13 cellular contexts compared by ENCODE assay signal in the genomic region with DNA sequence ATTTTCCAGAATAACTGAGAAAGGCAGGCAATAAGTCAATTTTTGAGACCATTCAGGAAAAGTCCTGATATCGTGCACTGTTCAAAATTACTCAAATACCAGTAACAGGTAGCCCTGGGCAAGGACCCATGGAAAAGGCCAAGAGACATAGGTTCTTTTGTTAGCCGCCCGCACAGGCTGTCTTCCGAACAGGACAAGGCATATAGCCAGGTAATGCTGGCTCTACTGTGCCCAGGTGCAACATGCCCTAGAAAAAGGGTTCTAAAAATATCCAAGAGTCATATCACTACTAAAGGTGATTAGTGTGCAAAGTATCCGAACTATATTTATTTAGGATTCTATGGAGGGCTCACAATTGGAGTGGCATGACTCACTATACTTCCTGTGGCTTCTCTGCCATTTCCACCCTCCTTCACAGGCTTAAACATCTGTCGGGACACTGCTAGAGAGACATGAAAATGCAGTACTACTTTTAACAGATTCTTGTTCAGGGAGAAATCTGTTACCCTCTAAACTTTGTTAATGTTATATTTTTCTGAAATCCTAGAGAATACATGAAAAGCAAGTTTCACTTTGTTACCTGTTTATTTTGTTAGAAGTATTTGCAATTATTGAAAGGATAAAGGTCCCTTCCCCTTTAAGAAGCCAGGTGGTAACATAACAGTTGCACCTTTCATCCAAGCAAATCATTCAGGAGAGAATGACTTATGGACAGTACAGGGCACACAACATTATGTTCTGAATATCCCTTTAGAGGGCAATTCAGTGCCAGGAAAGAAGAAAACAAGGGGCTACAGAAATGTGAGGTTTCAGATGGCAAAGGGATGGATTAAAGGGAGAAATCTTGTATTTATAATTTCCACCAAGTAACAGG.
DNase-seq lines count a peak whose midpoint lies in the region; ATAC-seq, FAIRE-seq and TF ChIP-seq lines count a peak whose summit lies in the region.
"Had no signal": no experiment of that assay in that cellular context is flagged by ENCODE, and none has a peak within 500 bp of the region (broad histone marks: within the 10 kb centered on the region; RNA-seq: fewer than 3 reads in every experiment).

No MANE protein-coding gene starts in this region.

- H3K4me1 Mint-ChIP-seq in Calu3 (ENCODE audit: low read depth, unreplicated experiment): no peaks in the 10 kb centered on the region
- H3K4me1 Mint-ChIP-seq: brain had no signal

- intact Hi-C loops in Calu3 (cut with micrococcal nuclease; ENCODE audit: unreplicated experiment): no loop called here

- peak; percentile 73 for DNase-seq in Daoy (ENCODE audit: low read depth)
- DNase-seq in NCI-H2081 (lab: John Stamatoyannopoulos, UW): peak; percentile 41 to 79
- DNase-seq in keratinocyte (ENCODE audit: low read depth, low spot score): peak; percentile 53
- DNase-seq in AG08396 (ENCODE audit: low spot score): no peak
- no peak for DNase-seq in Calu3
- DNase-seq in central memory CD4-positive, alpha-beta T cell: no peak
- DNase-seq: activated T-cell treated with anti-CD3 and anti-CD28 coated beads, Interleukin-2, amount 50 U/mL, for 72 hours; NCI-H526 had no signal

- dilution Hi-C loops in keratinocyte (cut with MboI; ENCODE audit: extremely low pct_ligation_motif_present, low sequenced_read_pairs): no loop called here

- H3K27ac ChIP-seq in keratinocyte (ENCODE audit: control insufficient read depth, insufficient read depth, low read length): peak overlapping the region; percentile 67
- H3K27ac ChIP-seq: esophagus muscularis mucosa, prostate gland had no signal

- no peaks in the 10 kb centered on the region for H3K36me3 ChIP-seq in keratinocyte (ENCODE audit: control insufficient read depth in 2 of 2, extremely low read depth in 1 of 2, insufficient read depth in 2 of 2, low read length in 2 of 2)
- H3K36me3 ChIP-seq: esophagus muscularis mucosa, prostate gland had no signal

- H3K27me3 ChIP-seq in keratinocyte (ENCODE audit: control insufficient read depth, extremely low read depth, insufficient read depth, low read length): no peaks in the 10 kb centered on the region
- H3K27me3 ChIP-seq: esophagus muscularis mucosa had no signal

- H3K9me1 ChIP-seq in keratinocyte (ENCODE audit: control insufficient read depth, extremely low read depth, insufficient read depth, low read length): no peaks in the 10 kb centered on the region

- no peak overlapping the region for H3K27ac Mint-ChIP-seq in Calu3 (ENCODE audit: unreplicated experiment)
- H3K27ac Mint-ChIP-seq: activated T-cell treated with anti-CD3 and anti-CD28 coated beads, Interleukin-2, amount 50 U/mL, for 72 hours; brain had no signal

- no peak overlapping the region for H3K4me3 Mint-ChIP-seq in Calu3 (ENCODE audit: low read depth, unreplicated experiment)
- H3K4me3 Mint-ChIP-seq: activated T-cell treated with anti-CD3 and anti-CD28 coated beads, Interleukin-2, amount 50 U/mL, for 72 hours; brain had no signal

- ATAC-seq in SK-N-SH treated with all-trans-retinoic acid at 6 μM for 48 hours (peak; percentile 57), GM19452 (IDR thresholded peaks at IDR 0.05; ENCODE audit: unreplicated experiment) (no peak)
- ATAC-seq: activated T-cell treated with anti-CD3 and anti-CD28 coated beads, Interleukin-2, amount 50 U/mL, for 72 hours had no signal

- peaks cover 3% of the 10 kb centered on the region for H3K9me3 Mint-ChIP-seq in Calu3 (ENCODE audit: low read depth, unreplicated experiment)

- no peaks in the 10 kb centered on the region for H3K36me3 Mint-ChIP-seq in Calu3 (ENCODE audit: insufficient read depth, unreplicated experiment)
- H3K36me3 Mint-ChIP-seq: brain had no signal

- CTCF ChIA-PET in Calu3 (lab: Charles Lee): no interaction called here

- no peaks in the 10 kb centered on the region for H4K20me1 ChIP-seq in keratinocyte (ENCODE audit: control insufficient read depth, extremely low read depth, insufficient read depth, low read length)

- peak overlapping the region; percentile 43 for H3K9ac ChIP-seq in keratinocyte (ENCODE audit: control insufficient read depth, extremely low read depth, insufficient read depth, low read length)

- no peak for TF ChIP-seq CTCF in keratinocyte (optimal IDR thresholded peaks at IDR 0.05 in 1 of 3, IDR thresholded peaks at IDR 0.05 in 1 of 3, conservative IDR thresholded peaks at IDR 0.05 in 1 of 3; ENCODE audit: extremely low read depth in 1 of 3, insufficient read depth in 2 of 3, low read length in 3 of 3)
- no peak for TF ChIP-seq CTCF in Calu3 (IDR thresholded peaks at IDR 0.05; ENCODE audit: unreplicated experiment)

- peaks cover 37% of the 10 kb centered on the region for H3K4me1 ChIP-seq in keratinocyte (ENCODE audit: control insufficient read depth, extremely low read depth, insufficient read depth, low read length)
- H3K4me1 ChIP-seq: prostate gland had no signal

- peak; percentile 99 for FAIRE-seq in keratinocyte (lab: Jason Lieb, UNC)

- H3K9me3 ChIP-seq in keratinocyte (ENCODE audit: control insufficient read depth, low read depth, low read length): no peaks in the 10 kb centered on the region
- H3K9me3 ChIP-seq: esophagus muscularis mucosa, prostate gland had no signal

- H2AFZ ChIP-seq in keratinocyte (ENCODE audit: control insufficient read depth, low read length): peak overlapping the region; percentile 36

- H3K27me3 Mint-ChIP-seq in Calu3 (ENCODE audit: unreplicated experiment): no peaks in the 10 kb centered on the region

- BruUV-seq in Calu3 (replicated peaks; lab: Mats Ljungman, UMichigan): no TSS peak

- peak overlapping the region; percentile 74 for H3K4me2 ChIP-seq in keratinocyte (ENCODE audit: control insufficient read depth, extremely low read depth, insufficient read depth, low read depth, low read length)

- no peaks in the 10 kb centered on the region for H3K79me2 ChIP-seq in keratinocyte (ENCODE audit: control insufficient read depth, insufficient read depth, low read length)

- peak overlapping the region in 2 of 3 experiments; percentile 35 to 52 for H3K4me3 ChIP-seq in keratinocyte (ENCODE audit: control insufficient read depth in 2 of 3, extremely low read depth in 1 of 3, insufficient read depth in 2 of 3, low read depth in 1 of 3, low read length in 3 of 3)
- H3K4me3 ChIP-seq: esophagus muscularis mucosa, prostate gland had no signal

TF ChIP-seq in SK-N-SH treated with all-trans-retinoic acid at 6 μM for 48 hours, 23 proteins besides CTCF, POLR2A, EP300 and RAD21:
- no peak for TF ChIP-seq RARB (CRISPR knock-in tag; IDR thresholded peaks at IDR 0.05)
- no peak for TF ChIP-seq ESRRG (CRISPR knock-in tag; IDR thresholded peaks at IDR 0.05)
- TF ChIP-seq, protein P1, sequence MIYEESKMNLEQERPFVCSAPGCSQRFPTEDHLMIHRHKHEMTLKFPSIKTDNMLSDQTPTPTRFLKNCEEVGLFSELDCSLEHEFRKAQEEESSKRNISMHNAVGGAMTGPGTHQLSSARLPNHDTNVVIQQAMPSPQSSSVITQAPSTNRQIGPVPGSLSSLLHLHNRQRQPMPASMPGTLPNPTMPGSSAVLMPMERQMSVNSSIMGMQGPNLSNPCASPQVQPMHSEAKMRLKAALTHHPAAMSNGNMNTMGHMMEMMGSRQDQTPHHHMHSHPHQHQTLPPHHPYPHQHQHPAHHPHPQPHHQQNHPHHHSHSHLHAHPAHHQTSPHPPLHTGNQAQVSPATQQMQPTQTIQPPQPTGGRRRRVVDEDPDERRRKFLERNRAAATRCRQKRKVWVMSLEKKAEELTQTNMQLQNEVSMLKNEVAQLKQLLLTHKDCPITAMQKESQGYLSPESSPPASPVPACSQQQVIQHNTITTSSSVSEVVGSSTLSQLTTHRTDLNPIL (CRISPR knock-in tag; IDR thresholded peaks at IDR 0.05; ENCODE audit: low read depth): no peak
- TF ChIP-seq ZNF565 (CRISPR knock-in tag; conservative IDR thresholded peaks at IDR 0.05; ENCODE audit: low read depth): no peak
- TF ChIP-seq ZC3H10 (CRISPR knock-in tag; IDR thresholded peaks at IDR 0.05): no peak

Comparison
In these comparisons a context has a peak if more than half of its experiments do, and no peak if none do; other contexts are left out.
1. DNase-seq: peak in Daoy (single experiment), NCI-H2081 (2 of 2) and keratinocyte (single experiment); none in AG08396 (single experiment), Calu3 (single experiment) and central memory CD4-positive, alpha-beta T cell (single experiment).